In the genomic region with DNA sequence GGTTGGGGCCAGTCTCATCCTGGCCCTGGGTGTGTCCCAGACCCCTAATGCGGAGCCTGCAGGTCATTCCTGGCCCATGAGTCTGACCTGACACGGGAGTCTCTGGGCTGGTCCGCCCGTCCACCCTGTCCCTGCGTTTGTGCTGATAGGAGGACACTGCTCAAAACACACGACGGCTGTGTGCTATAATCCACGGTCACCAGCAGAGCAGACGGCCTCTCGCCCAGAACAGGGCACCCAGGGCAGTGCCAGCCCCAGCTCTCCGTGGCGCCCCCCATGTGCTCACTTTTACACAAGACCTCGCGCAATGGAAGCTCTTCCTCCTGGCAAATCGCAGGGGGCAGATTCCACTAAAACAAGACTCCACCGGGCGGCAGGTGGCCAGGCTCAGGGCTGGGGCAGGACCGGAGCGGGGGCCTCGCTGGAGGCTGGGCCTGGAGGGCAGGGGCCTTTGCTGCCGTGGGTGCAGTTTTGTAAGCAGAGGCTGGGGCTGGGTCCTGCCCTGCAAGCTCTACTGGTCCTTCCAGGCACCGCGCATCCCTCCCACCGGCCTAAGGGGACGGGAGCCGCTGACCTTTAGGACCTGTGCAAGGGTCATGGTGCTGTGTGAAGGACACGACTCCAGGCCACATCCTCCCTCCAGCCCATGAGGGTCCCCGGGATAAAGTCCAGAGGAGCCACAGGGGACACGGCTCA, we compare ENCODE assay signal across 14 cellular contexts. TPM values are rescaled to one million over a fixed set of nuclear protein-coding genes. Genes with fewer than 3 reads are reported as not detected.
A peak's percentile ranks its signal among the peaks of the same experiment; 100 is the strongest.
DNase-seq lines count a peak whose midpoint lies in the region; ATAC-seq and TF ChIP-seq lines count a peak whose summit lies in the region.
"Had no signal": no experiment of that assay in that cellular context is flagged by ENCODE, and none has a peak within 500 bp of the region (broad histone marks: within the 10 kb centered on the region; RNA-seq: fewer than 3 reads in every experiment).

No MANE protein-coding gene starts in this region.

- peak overlapping the region; percentile 41 for H3K4me3 Mint-ChIP-seq in activated CD4-positive, alpha-beta T cell treated with anti-CD3 and anti-CD28 coated beads, Interleukin-2, amount 10 ng/mL, durations not matched to agents 24 days and 14 days
- H3K4me3 Mint-ChIP-seq in IgD-negative memory B cell = peak overlapping the region in 2 of 4 donors; percentile 58 to 65
- H3K4me3 Mint-ChIP-seq: HFFc6 had no signal

- H3K9me3 ChIP-seq in left ventricle myocardium inferior (replicated peaks) = no peaks in the 10 kb centered on the region
- H3K9me3 ChIP-seq: mucosa of descending colon had no signal

- H3K27ac ChIP-seq in left ventricle myocardium inferior (replicated peaks) = no peak overlapping the region

- peaks cover 14% of the 10 kb centered on the region for H3K4me1 ChIP-seq in left ventricle myocardium inferior

- no peak for TF ChIP-seq CTCF in left ventricle myocardium inferior (IDR thresholded peaks at IDR 0.05; ENCODE audit: borderline replicate concordance)

- H3K27ac Mint-ChIP-seq in activated CD4-positive, alpha-beta T cell treated with anti-CD3 and anti-CD28 coated beads, Interleukin-2, amount 10 ng/mL, durations not matched to agents 24 days and 14 days = peak overlapping the region; percentile 76
- peak overlapping the region in 2 of 3 donors; percentile 14 to 59 for H3K27ac Mint-ChIP-seq in IgD-negative memory B cell
- H3K27ac Mint-ChIP-seq: HFFc6 had no signal

- H3K9me3 Mint-ChIP-seq in activated CD4-positive, alpha-beta T cell treated with anti-CD3 and anti-CD28 coated beads, Interleukin-2, amount 10 ng/mL, durations not matched to agents 24 days and 14 days = no peaks in the 10 kb centered on the region
- H3K9me3 Mint-ChIP-seq in IgD-negative memory B cell = no peaks in the 10 kb centered on the region
- H3K9me3 Mint-ChIP-seq: HFFc6 had no signal

- no peaks in the 10 kb centered on the region for H3K36me3 Mint-ChIP-seq in activated CD4-positive, alpha-beta T cell treated with anti-CD3 and anti-CD28 coated beads, Interleukin-2, amount 10 ng/mL, durations not matched to agents 24 days and 14 days (ENCODE audit: low read depth)
- H3K36me3 Mint-ChIP-seq in IgD-negative memory B cell = no peaks in the 10 kb centered on the region

- intact Hi-C loops in activated CD4-positive, alpha-beta T cell treated with anti-CD3 and anti-CD28 coated beads, Interleukin-2, amount 10 ng/mL, durations not matched to agents 24 days and 14 days (cut with micrococcal nuclease) = loop anchor here (5.0 kb wide), 1 partner anchor 76 kb away; no protein-coding TSS in a partner anchor
- intact Hi-C loops in left ventricle myocardium inferior (cut with micrococcal nuclease) = no loop called here
- intact Hi-C loops in posterior vena cava (cut with DNase I) = no loop called here

- H3K36me3 ChIP-seq in left ventricle myocardium inferior = no peaks in the 10 kb centered on the region

- no peaks in the 10 kb centered on the region for H3K27me3 Mint-ChIP-seq in activated CD4-positive, alpha-beta T cell treated with anti-CD3 and anti-CD28 coated beads, Interleukin-2, amount 10 ng/mL, durations not matched to agents 24 days and 14 days
- no peaks in the 10 kb centered on the region for H3K27me3 Mint-ChIP-seq in IgD-negative memory B cell

- no peak for DNase-seq in activated CD4-positive, alpha-beta T cell treated with anti-CD3 and anti-CD28 coated beads, Interleukin-2, amount 10 ng/mL, durations not matched to agents 24 days and 14 days
- DNase-seq in activated CD4-positive, alpha-beta T cell treated with anti-CD3 and anti-CD28 coated beads, Interleukin-2, amount 50 U/mL, for 4 hours = no peak
- peak; percentile 11 for DNase-seq in left ventricle myocardium inferior
- peak; percentile 79 for DNase-seq in posterior vena cava (ENCODE audit: low spot score)
- DNase-seq in AG08396 (ENCODE audit: low spot score) = no peak
- no peak for DNase-seq in anterior cingulate cortex (lab: John Stamatoyannopoulos, UW)
- DNase-seq: cortex of kidney, GDM1, HFFc6, NCI-H1694 treated with DMSO at 0.1 percent for 48 hours, NCI-H510A had no signal

- peaks cover 23% of the 10 kb centered on the region for H3K27me3 ChIP-seq in left ventricle myocardium inferior (ENCODE audit: low read depth)

- no peak overlapping the region for H3K4me3 ChIP-seq in left ventricle myocardium inferior
- H3K4me3 ChIP-seq: mucosa of descending colon had no signal

- peaks cover 33% of the 10 kb centered on the region for H3K4me1 Mint-ChIP-seq in activated CD4-positive, alpha-beta T cell treated with anti-CD3 and anti-CD28 coated beads, Interleukin-2, amount 10 ng/mL, durations not matched to agents 24 days and 14 days
- peaks cover 25 to 28% (median 27%) of the 10 kb centered on the region in 3 donors for H3K4me1 Mint-ChIP-seq in IgD-negative memory B cell

- ATAC-seq in GM21619 (IDR thresholded peaks at IDR 0.05; ENCODE audit: unreplicated experiment) = no peak
- ATAC-seq: mucosa of descending colon had no signal

RNA-seq across cellular contexts. Expression of a gene that starts 10.6 kb away (rescaled TPM):
- total RNA-seq in activated CD4-positive, alpha-beta T cell treated with anti-CD3 and anti-CD28 coated beads, Interleukin-2, amount 10 ng/mL, durations not matched to agents 24 days and 14 days = 100 and 102 TPM in 2 replicates
- polyA plus RNA-seq in IgD-negative memory B cell = 15.2 TPM
- total RNA-seq in left ventricle myocardium inferior = 4.9 TPM
- 1 to 10 TPM; 4.5 to 6.5 TPM for total RNA-seq in posterior vena cava

Comparison
In these comparisons a context has a peak if more than half of its experiments do, and no peak if none do; other contexts are left out.
1. DNase-seq: peak in left ventricle myocardium inferior (single experiment) and posterior vena cava (single experiment); none in activated CD4-positive, alpha-beta T cell treated with anti-CD3 and anti-CD28 coated beads, Interleukin-2, amount 10 ng/mL, durations not matched to agents 24 days and 14 days (single experiment), activated CD4-positive, alpha-beta T cell treated with anti-CD3 and anti-CD28 coated beads, Interleukin-2, amount 50 U/mL, for 4 hours (0 of 2), AG08396 (single experiment) and anterior cingulate cortex (0 of 58).
2. RNA of a gene that starts 10.6 kb away (total RNA-seq): 100 to 102 TPM in activated CD4-positive, alpha-beta T cell treated with anti-CD3 and anti-CD28 coated beads, Interleukin-2, amount 10 ng/mL, durations not matched to agents 24 days and 14 days; 4.5 to 6.5 TPM in posterior vena cava and 4.9 TPM in left ventricle myocardium inferior (single experiment); every median in the first group is over 10 times any median in the second.